In genomic region chr16:75491876-75492275, GRCh38 we compare ENCODE assay signal across 6 cellular contexts. TPM values are rescaled to one million over a fixed set of nuclear protein-coding genes. Genes with fewer than 3 reads are reported as not detected.
DNase-seq lines count a peak whose midpoint lies in the region; ATAC-seq and TF ChIP-seq lines count a peak whose summit lies in the region.

No MANE protein-coding gene starts in this region.

- H3K4me3 ChIP-seq in HEK293 (ENCODE audit: low read depth, low read length) (no peak overlapping the region), SJCRH30 (no peak overlapping the region), prostate gland (no peak overlapping the region)

- TF ChIP-seq POLR2A in prostate gland (IDR thresholded peaks at IDR 0.05) = no peak

- H3K27me3 Mint-ChIP-seq in osteocyte (ENCODE audit: unreplicated experiment) = peaks cover 14% of the 10 kb centered on the region
- H3K27me3 Mint-ChIP-seq in CD4-positive, alpha-beta T cell = peaks cover 47% of the 10 kb centered on the region

- peak; percentile 56 to 78 for DNase-seq in SJCRH30
- DNase-seq in osteocyte (ENCODE audit: extremely low spot score, unreplicated experiment) = no peak
- no peak for DNase-seq in CD4-positive, alpha-beta T cell
- DNase-seq in prostate gland (ENCODE audit: low spot score) = no peak

- no peak overlapping the region; the same call in 1 of the 2 replicates for H3K27ac ChIP-seq in HEK293 (ENCODE audit: extremely low read depth, low read depth, low read length)
- H3K27ac ChIP-seq in SJCRH30 = no peak overlapping the region
- H3K27ac ChIP-seq in CD4-positive, alpha-beta T cell (ENCODE audit: low read depth, low read length) = no peak overlapping the region
- no peak overlapping the region for H3K27ac ChIP-seq in prostate gland

- no peaks in the 10 kb centered on the region for H3K36me3 Mint-ChIP-seq in osteocyte (ENCODE audit: unreplicated experiment)
- H3K36me3 Mint-ChIP-seq in CD4-positive, alpha-beta T cell (ENCODE audit: low read depth) = no peaks in the 10 kb centered on the region

- no peaks in the 10 kb centered on the region for H3K9me3 Mint-ChIP-seq in osteocyte (ENCODE audit: unreplicated experiment)
- no peaks in the 10 kb centered on the region for H3K9me3 Mint-ChIP-seq in CD4-positive, alpha-beta T cell

- H3K4me1 ChIP-seq in HEK293 (ENCODE audit: control insufficient read depth, insufficient read depth, low read length) (peaks cover 7% of the 10 kb centered on the region), SJCRH30 (no peaks in the 10 kb centered on the region), prostate gland (replicated peaks) (peaks cover 5% of the 10 kb centered on the region)

- H3K9me3 ChIP-seq in HEK293 (ENCODE audit: control insufficient read depth, insufficient read depth, low read depth, low read length) (no peaks in the 10 kb centered on the region), SJCRH30 (replicated peaks) (no peaks in the 10 kb centered on the region), prostate gland (no peaks in the 10 kb centered on the region)
- H3K9me3 ChIP-seq in CD4-positive, alpha-beta T cell (ENCODE audit: control insufficient read depth, low read length) = no peaks in the 10 kb centered on the region

- intact Hi-C loops in CD4-positive, alpha-beta T cell (cut with DNase I, micrococcal nuclease) = no loop called here
- intact Hi-C loops in prostate gland (cut with DNase I) = no loop called here

- H3K36me3 ChIP-seq in HEK293 (ENCODE audit: control insufficient read depth in 2 of 2, insufficient read depth in 1 of 2, low read length in 2 of 2) (no peaks in the 10 kb centered on the region), SJCRH30 (no peaks in the 10 kb centered on the region), prostate gland (no peaks in the 10 kb centered on the region)

- WGBS in prostate gland = 93% methylated on average over 1 of the region's 1 CpG

- no peak for ATAC-seq in CD4-positive, alpha-beta T cell (ENCODE audit: poor library complexity)
- ATAC-seq in HG02884 (IDR thresholded peaks at IDR 0.05; ENCODE audit: unreplicated experiment) = no peak

- H3K4me1 Mint-ChIP-seq in osteocyte (ENCODE audit: unreplicated experiment) = peaks cover 7% of the 10 kb centered on the region
- H3K4me1 Mint-ChIP-seq in CD4-positive, alpha-beta T cell (ENCODE audit: low read depth) = peaks cover 9% of the 10 kb centered on the region

- TF ChIP-seq CTCF in HEK293 (tag by site-specific recombination; IDR thresholded peaks at IDR 0.05) (peak; percentile 61; the same call in 1 of the 2 replicates), osteocyte (IDR thresholded peaks at IDR 0.05) (peak; percentile 23), prostate gland (IDR thresholded peaks at IDR 0.05) (no peak)
- TF ChIP-seq CTCF in CD4-positive, alpha-beta T cell (IDR thresholded peaks at IDR 0.05) = no peak

- H3K27me3 ChIP-seq in SJCRH30 = no peaks in the 10 kb centered on the region; the same call in 1 of the 2 replicates
- peaks cover 23% of the 10 kb centered on the region for H3K27me3 ChIP-seq in CD4-positive, alpha-beta T cell (ENCODE audit: control insufficient read depth, insufficient read depth, low read length)
- no peaks in the 10 kb centered on the region for H3K27me3 ChIP-seq in prostate gland (replicated peaks; ENCODE audit: insufficient read depth)

- H3K27ac Mint-ChIP-seq in osteocyte (ENCODE audit: unreplicated experiment) = no peak overlapping the region
- no peak overlapping the region for H3K27ac Mint-ChIP-seq in CD4-positive, alpha-beta T cell

- POLR2A ChIA-PET in HEK293 (lab: Yijun Ruan, JAX) = interaction anchor here (1.0 to 1.2 kb wide), 3 partner anchors 9 to 25 kb away, joined by 3 to 6 read pairs (median 3); no protein-coding TSS in a partner anchor
- POLR2A ChIA-PET in CD4-positive, alpha-beta T cell (lab: Charles Lee) = no interaction called here

- CTCF ChIA-PET in HEK293 (lab: Yijun Ruan, JAX) = interaction anchor here (0.6 to 2.2 kb wide), 6 partner anchors 20 to 272 kb away, joined by 3 to 30 read pairs (median 5); partner anchors contain the start of gene TMEM170A
- CTCF ChIA-PET in CD4-positive, alpha-beta T cell (lab: Charles Lee) = no interaction called here

- H3K4me3 Mint-ChIP-seq in osteocyte (ENCODE audit: unreplicated experiment) = no peak overlapping the region
- H3K4me3 Mint-ChIP-seq in CD4-positive, alpha-beta T cell = no peak overlapping the region

TF ChIP-seq in HEK293, 187 proteins besides CTCF, POLR2A, EP300 and RAD21 (continues in another document):
- no peak for TF ChIP-seq ZNF623 (tag by site-specific recombination; IDR thresholded peaks at IDR 0.05)
- TF ChIP-seq PBX3 (CRISPR knock-in tag; IDR thresholded peaks at IDR 0.05) = 0 out of 2 replicates have a peak, but pooled peaks have one; percentile 22
- TF ChIP-seq REPIN1 (tag by site-specific recombination; IDR thresholded peaks at IDR 0.05; ENCODE audit: low read depth) = no peak
- TF ChIP-seq ZNF391 (tag by site-specific recombination; IDR thresholded peaks at IDR 0.05; ENCODE audit: borderline replicate concordance, low read depth) = no peak
- TF ChIP-seq MYNN (tag by site-specific recombination; IDR thresholded peaks at IDR 0.05; ENCODE audit: borderline replicate concordance) = no peak
- no peak for TF ChIP-seq EGR2 (tag by site-specific recombination; IDR thresholded peaks at IDR 0.05; ENCODE audit: low read depth)
- TF ChIP-seq ZBTB17 (tag by site-specific recombination; IDR thresholded peaks at IDR 0.05) = peak; percentile 56; the same call in 1 of the 2 replicates
- no peak for TF ChIP-seq ZNF843 (tag by site-specific recombination; IDR thresholded peaks at IDR 0.05)
- 0 out of 2 replicates have a peak, but pooled peaks have one; percentile 22 for TF ChIP-seq PRDM1 (tag by site-specific recombination; IDR thresholded peaks at IDR 0.05)
- TF ChIP-seq ZNF335 (tag by site-specific recombination; conservative IDR thresholded peaks at IDR 0.05) = no peak
- 0 out of 2 replicates have a peak, but pooled peaks have one; percentile 29 for TF ChIP-seq MZF1 (tag by site-specific recombination; IDR thresholded peaks at IDR 0.05; ENCODE audit: borderline replicate concordance)
- no peak for TF ChIP-seq ZBTB8A (tag by site-specific recombination; IDR thresholded peaks at IDR 0.05)
- TF ChIP-seq ZNF785 (tag by site-specific recombination; IDR thresholded peaks at IDR 0.05) = no peak
- TF ChIP-seq ZNF549 (tag by site-specific recombination; IDR thresholded peaks at IDR 0.05) = no peak
- TF ChIP-seq ZNF548 (tag by site-specific recombination; IDR thresholded peaks at IDR 0.05) = no peak
- TF ChIP-seq YY1 (tag by site-specific recombination; IDR thresholded peaks at IDR 0.05) = no peak
- TF ChIP-seq ZSCAN16 (tag by site-specific recombination; IDR thresholded peaks at IDR 0.05) = no peak
- TF ChIP-seq ZNF19 (tag by site-specific recombination; IDR thresholded peaks at IDR 0.05; ENCODE audit: low read depth) = no peak
- no peak for TF ChIP-seq ZNF521 (tag by site-specific recombination; IDR thresholded peaks at IDR 0.05)
- 0 out of 2 replicates have a peak, but pooled peaks have one; percentile 25 for TF ChIP-seq ZNF692 (tag by site-specific recombination; IDR thresholded peaks at IDR 0.05)
- TF ChIP-seq BCL6B (tag by site-specific recombination; IDR thresholded peaks at IDR 0.05) = no peak

RNA-seq across cellular contexts. Expression of gene CHST6, which starts 3.4 kb away (rescaled TPM):
- not detected in 2 replicates for total RNA-seq in SJCRH30 (2014; rRNA removed; shearing (Covaris generic))
- total RNA-seq in osteocyte (0.43 and 0.55 TPM in 2 replicates), prostate gland (1 to 10 TPM in 1 of 2 donors, under 1 TPM in 1; 0.23 to 9.5 TPM)
- not detected for total RNA-seq in CD4-positive, alpha-beta T cell

RNA-seq across cellular contexts. Expression of gene TMEM170A, which starts 27.4 kb away (rescaled TPM):
- 21.6 and 22.0 TPM in 2 replicates for total RNA-seq in SJCRH30 (2014; rRNA removed; shearing (Covaris generic))
- total RNA-seq in osteocyte = 13.9 and 15.2 TPM in 2 replicates
- 10 to 100 TPM; 34.3 to 37.8 TPM for total RNA-seq in CD4-positive, alpha-beta T cell
- total RNA-seq in prostate gland = 10 to 100 TPM; 21.5 to 35.9 TPM

RNA-seq across cellular contexts. Expression of gene CHST5, which starts 44.0 kb away (rescaled TPM):
- not detected in 2 replicates for total RNA-seq in SJCRH30 (2014; rRNA removed; shearing (Covaris generic))
- 0.27 TPM in 1 of 2 replicates, not detected in the other for total RNA-seq in osteocyte
- not detected for total RNA-seq in CD4-positive, alpha-beta T cell
- total RNA-seq in prostate gland = under 1 TPM in 1 of 2 donors, not detected in 1; 0.23 TPM

RNA-seq across cellular contexts. Expression of gene CFDP1, which starts 58.6 kb away (rescaled TPM):
- total RNA-seq in SJCRH30 (2014; rRNA removed; shearing (Covaris generic)) = 42.0 and 50.3 TPM in 2 replicates
- 62.4 and 65.6 TPM in 2 replicates for total RNA-seq in osteocyte
- 10 to 100 TPM; 23.0 to 25.5 TPM for total RNA-seq in CD4-positive, alpha-beta T cell
- 100 to 1,000 TPM in 1 of 2 donors, 10 to 100 TPM in 1; 67.9 to 101 TPM for total RNA-seq in prostate gland

Comparison
In these comparisons a context has a peak if more than half of its experiments do, and no peak if none do; other contexts are left out.
1. CTCF ChIP-seq: peak in HEK293 (single experiment) and osteocyte (single experiment); none in CD4-positive, alpha-beta T cell (single experiment) and prostate gland (0 of 4).
2. DNase-seq: peak in SJCRH30 (2 of 2); none in osteocyte (single experiment), CD4-positive, alpha-beta T cell (0 of 10) and prostate gland (single experiment).